Comparison of ENCODE assay signal across 16 cellular contexts in the genomic region with DNA sequence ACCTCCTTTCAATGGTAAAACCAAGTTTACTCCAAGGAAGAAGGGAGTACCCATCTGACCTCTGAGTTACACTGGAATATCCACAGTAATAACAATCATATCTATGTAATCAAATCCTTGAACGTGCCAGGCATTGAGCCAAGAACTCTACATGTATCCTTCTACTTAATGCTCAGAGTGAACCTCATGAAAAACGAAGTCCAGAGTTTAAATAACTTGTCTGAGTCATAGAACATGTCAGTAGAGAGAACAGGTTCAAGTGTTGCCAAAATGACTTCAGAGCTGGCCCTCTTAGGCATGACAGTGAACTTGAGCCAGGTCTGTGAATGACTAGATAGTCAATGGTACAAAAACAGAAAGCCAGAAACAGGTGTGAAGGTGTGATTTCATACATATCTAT.
A peak's percentile ranks its signal among the peaks of the same experiment; 100 is the strongest.
DNase-seq lines count a peak whose midpoint lies in the region; ATAC-seq, FAIRE-seq and TF ChIP-seq lines count a peak whose summit lies in the region.
"Had no signal": no experiment of that assay in that cellular context is flagged by ENCODE, and none has a peak within 500 bp of the region (broad histone marks: within the 10 kb centered on the region; RNA-seq: fewer than 3 reads in every experiment).

No MANE protein-coding gene starts in this region.

- DNase-seq in HepG2 (ENCODE audit: low spot score) (no peak), astrocyte (ENCODE audit: low read depth) (peak; percentile 48), left ventricle myocardium superior (no peak), coronary artery (ENCODE audit: low spot score) (no peak), NCI-H510A treated with DMSO at 0.1 percent for 48 hours (lab: John Stamatoyannopoulos, UW) (no peak)
- DNase-seq in CD8-positive, alpha-beta memory T cell: no peak
- DNase-seq: activated CD4-positive, CD25-positive, alpha-beta regulatory T cell treated with anti-CD3 and anti-CD28 coated beads, Interleukin-2, amount 50 U/mL, for 72 hours; foreskin melanocyte; GDM1; kidney glomerular epithelial cell; MV-4-11 had no signal

- H3K4me3 ChIP-seq in liver (ENCODE audit: low read depth in 1 of 3, low read length in 3 of 3) (no peak overlapping the region), HepG2 (replicated peaks in 1 of 3; ENCODE audit: insufficient read depth in 1 of 3, low read depth in 2 of 3, low read length in 3 of 3) (no peak overlapping the region), astrocyte (ENCODE audit: insufficient read depth, low read depth, low read length) (no peak overlapping the region), coronary artery (no peak overlapping the region)
- H3K4me3 ChIP-seq in CD8-positive, alpha-beta memory T cell (ENCODE audit: low read length): no peak overlapping the region

- H4K20me1 ChIP-seq in HepG2 (ENCODE audit: insufficient read depth, low read length): no peaks in the 10 kb centered on the region
- no peaks in the 10 kb centered on the region for H4K20me1 ChIP-seq in astrocyte (ENCODE audit: insufficient read depth, low read length)

- CTCF ChIA-PET in HepG2 (lab: Yijun Ruan, JAX; ENCODE audit: low intra/inter-chr PET ratio, low total read pairs): no interaction called here
- CTCF ChIA-PET in CD8-positive, alpha-beta memory T cell (lab: Charles Lee): no interaction called here

- H3K27me3 Mint-ChIP-seq in astrocyte (ENCODE audit: low read depth, unreplicated experiment): peaks cover 31% of the 10 kb centered on the region
- H3K27me3 Mint-ChIP-seq in CD8-positive, alpha-beta memory T cell: peaks cover 5 to 25% of the 10 kb centered on the region in 2 donors

- H3K4me2 ChIP-seq in HepG2 (ENCODE audit: low read depth, low read length) (no peak overlapping the region), astrocyte (ENCODE audit: low read length) (no peak overlapping the region)

- TF ChIP-seq RAD21 in liver (IDR thresholded peaks at IDR 0.05) (no peak), HepG2 (CRISPR knock-in tag; IDR thresholded peaks at IDR 0.05) (no peak)

- no peaks in the 10 kb centered on the region for H3K27me3 ChIP-seq in liver (ENCODE audit: control insufficient read depth in 4 of 4, insufficient read depth in 4 of 4, low read length in 3 of 4)
- peaks cover 0 to 13% of the 10 kb centered on the region in 2 experiments; a peak in 3 of 5 replicates for H3K27me3 ChIP-seq in HepG2 (ENCODE audit: control insufficient read depth in 1 of 2, insufficient read depth in 2 of 2, low read length in 2 of 2)
- peaks cover 6% of the 10 kb centered on the region for H3K27me3 ChIP-seq in astrocyte (ENCODE audit: insufficient read depth, low read length)
- no peaks in the 10 kb centered on the region for H3K27me3 ChIP-seq in CD8-positive, alpha-beta memory T cell (ENCODE audit: insufficient read depth, low read length, poor library complexity, severe bottlenecking)

- H2AFZ ChIP-seq in HepG2 (ENCODE audit: low read length) (no peak overlapping the region), astrocyte (ENCODE audit: low read depth, low read length) (no peak overlapping the region)

- POLR2A ChIA-PET in HepG2 (lab: Yijun Ruan, JAX): no interaction called here
- POLR2A ChIA-PET in CD8-positive, alpha-beta memory T cell (lab: Charles Lee): no interaction called here

- FAIRE-seq in HepG2 (lab: Jason Lieb, UNC): no peak
- no peak for FAIRE-seq in astrocyte (lab: Jason Lieb, UNC)

- TF ChIP-seq POLR2A in HepG2 (IDR thresholded peaks at IDR 0.05; ENCODE audit: insufficient read depth in 1 of 2, low read depth in 2 of 2, low read length in 2 of 2): no peak

- peaks cover 23% of the 10 kb centered on the region for H3K9me3 Mint-ChIP-seq in astrocyte (ENCODE audit: unreplicated experiment)
- peaks cover 0 to 11% (median 4%) of the 10 kb centered on the region in 5 donors for H3K9me3 Mint-ChIP-seq in CD8-positive, alpha-beta memory T cell

- BruUV-seq in HepG2 (replicated peaks; lab: Mats Ljungman, UMichigan): no TSS peak

- no peaks in the 10 kb centered on the region for H3K79me2 ChIP-seq in HepG2 (ENCODE audit: insufficient read depth, low read length)
- H3K79me2 ChIP-seq in astrocyte (ENCODE audit: insufficient read depth, low read length): no peaks in the 10 kb centered on the region

- H3K36me3 ChIP-seq in liver (ENCODE audit: control insufficient read depth in 4 of 4, insufficient read depth in 3 of 4, low read depth in 1 of 4, low read length in 3 of 4) (no peaks in the 10 kb centered on the region), HepG2 (replicated peaks in 1 of 2; ENCODE audit: control insufficient read depth in 1 of 2, insufficient read depth in 2 of 2, low read length in 2 of 2) (no peaks in the 10 kb centered on the region), astrocyte (ENCODE audit: insufficient read depth, low read length) (no peaks in the 10 kb centered on the region)
- no peaks in the 10 kb centered on the region for H3K36me3 ChIP-seq in CD8-positive, alpha-beta memory T cell (ENCODE audit: insufficient read depth, low read length)
- H3K36me3 ChIP-seq: neutrophil had no signal

- peaks cover 2 to 25% (median 14%) of the 10 kb centered on the region in 4 donors for H3K4me1 ChIP-seq in liver (ENCODE audit: control insufficient read depth in 4 of 4, insufficient read depth in 4 of 4, low read length in 3 of 4)
- H3K4me1 ChIP-seq in HepG2 (ENCODE audit: insufficient read depth, low read length): peaks cover 13% of the 10 kb centered on the region
- no peaks in the 10 kb centered on the region for H3K4me1 ChIP-seq in astrocyte (ENCODE audit: insufficient read depth, low read length)
- H3K4me1 ChIP-seq in CD8-positive, alpha-beta memory T cell (ENCODE audit: insufficient read depth, low read length): no peaks in the 10 kb centered on the region

- H3K9me3 ChIP-seq in liver (ENCODE audit: control insufficient read depth in 4 of 4, low read length in 3 of 4): peaks cover 0 to 4% (median 0%) of the 10 kb centered on the region in 4 donors
- no peaks in the 10 kb centered on the region for H3K9me3 ChIP-seq in HepG2 (ENCODE audit: low read length)
- peaks cover 4% of the 10 kb centered on the region for H3K9me3 ChIP-seq in astrocyte (ENCODE audit: insufficient read depth, low read depth, low read length)
- no peaks in the 10 kb centered on the region for H3K9me3 ChIP-seq in CD8-positive, alpha-beta memory T cell (ENCODE audit: low read length)
- H3K9me3 ChIP-seq: neutrophil had no signal

- 16% methylated on average over 2 of the region's 2 CpGs for WGBS in liver
- 0% methylated on average over 2 of the region's 2 CpGs for WGBS in HepG2 (ENCODE audit: low lambda C conversion rate)

- H3K9ac ChIP-seq in liver (ENCODE audit: low read depth in 1 of 2, low read length in 2 of 2) (no peak overlapping the region), HepG2 (ENCODE audit: insufficient read depth, low read depth, low read length) (no peak overlapping the region), astrocyte (ENCODE audit: low read length) (no peak overlapping the region)

- H3K36me3 Mint-ChIP-seq in astrocyte (ENCODE audit: low read depth, unreplicated experiment): peaks cover 9% of the 10 kb centered on the region
- H3K36me3 Mint-ChIP-seq in CD8-positive, alpha-beta memory T cell: peaks cover 0 to 12% (median 0%) of the 10 kb centered on the region in 3 donors

- TF ChIP-seq CTCF in liver (IDR thresholded peaks at IDR 0.05; ENCODE audit: low read depth, low read length, missing input control): no peak
- TF ChIP-seq CTCF in HepG2 (CRISPR knock-in tag; IDR thresholded peaks at IDR 0.05): no peak
- TF ChIP-seq CTCF in astrocyte (IDR thresholded peaks at IDR 0.05; ENCODE audit: insufficient read depth, low read depth, low read length): no peak
- no peak for TF ChIP-seq CTCF in coronary artery (IDR thresholded peaks at IDR 0.05)

- intact Hi-C loops in HepG2 (cut with micrococcal nuclease; ENCODE audit: unreplicated experiment) (no loop called here), left ventricle myocardium superior (cut with micrococcal nuclease) (no loop called here)

- no peak for ATAC-seq in HepG2
- ATAC-seq in left ventricle myocardium superior: peak; percentile 89
- no peak for ATAC-seq in HG03342 (IDR thresholded peaks at IDR 0.05; ENCODE audit: unreplicated experiment)

- no peak overlapping the region for H3K27ac Mint-ChIP-seq in astrocyte (ENCODE audit: unreplicated experiment)
- H3K27ac Mint-ChIP-seq in CD8-positive, alpha-beta memory T cell: no peak overlapping the region
- H3K27ac Mint-ChIP-seq: B cell had no signal

- H3K4me3 Mint-ChIP-seq in astrocyte (ENCODE audit: unreplicated experiment): no peak overlapping the region
- H3K4me3 Mint-ChIP-seq in CD8-positive, alpha-beta memory T cell: no peak overlapping the region
- H3K4me3 Mint-ChIP-seq: B cell; central memory CD8-positive, alpha-beta T cell had no signal

- H3K27ac ChIP-seq in liver (ENCODE audit: low read depth in 1 of 2, low read length in 2 of 2): no peak overlapping the region
- H3K27ac ChIP-seq in HepG2 (ENCODE audit: extremely low read length, insufficient read depth, low read length): no peak overlapping the region
- no peak overlapping the region for H3K27ac ChIP-seq in astrocyte (ENCODE audit: low read depth, low read length)
- H3K27ac ChIP-seq in coronary artery: no peak overlapping the region
- H3K27ac ChIP-seq in CD8-positive, alpha-beta memory T cell (ENCODE audit: low read depth, low read length): no peak overlapping the region
- H3K27ac ChIP-seq: neutrophil had no signal

- in situ Hi-C loops in HepG2 (cut with HindIII; ENCODE audit: extremely low pct_ligation_motif_present, low pct_unique_long_range_greater_than_20kb): no loop called here

- H3K4me1 Mint-ChIP-seq in astrocyte (ENCODE audit: low read depth, unreplicated experiment): peaks cover 2% of the 10 kb centered on the region
- H3K4me1 Mint-ChIP-seq in CD8-positive, alpha-beta memory T cell: no peaks in the 10 kb centered on the region
- H3K4me1 Mint-ChIP-seq: B cell; central memory CD8-positive, alpha-beta T cell had no signal

- no peak for TF ChIP-seq EP300 in HepG2 (IDR thresholded peaks at IDR 0.05; ENCODE audit: low read depth in 2 of 2, low read length in 2 of 2)
- no peak for TF ChIP-seq EP300 in HepG2 (CRISPR knock-in tag; IDR thresholded peaks at IDR 0.05; ENCODE audit: borderline replicate concordance)

TF ChIP-seq in liver, 16 proteins besides CTCF, POLR2A, EP300 and RAD21:
- TF ChIP-seq JUND (IDR thresholded peaks at IDR 0.05) (peak in 1 of 2 donors; percentile 65), RXRA (IDR thresholded peaks at IDR 0.05) (peak in 1 of 2 donors; percentile 34), HNF4A (conservative IDR thresholded peaks at IDR 0.05) (peak; percentile 14 to 55)
- TF ChIP-seq, protein P1, sequence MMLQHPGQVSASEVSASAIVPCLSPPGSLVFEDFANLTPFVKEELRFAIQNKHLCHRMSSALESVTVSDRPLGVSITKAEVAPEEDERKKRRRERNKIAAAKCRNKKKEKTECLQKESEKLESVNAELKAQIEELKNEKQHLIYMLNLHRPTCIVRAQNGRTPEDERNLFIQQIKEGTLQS (IDR thresholded peaks at IDR 0.05): no peak
TF ChIP-seq in liver: peak in this region for 3.

TF ChIP-seq in HepG2, 621 proteins besides CTCF, POLR2A, EP300 and RAD21 (continues in another document):
- TF ChIP-seq TBP (CRISPR knock-in tag; IDR thresholded peaks at IDR 0.05): no peak
